In genomic region chr6:169865346-169866139, GRCh38 we compare ENCODE assay signal across 18 cellular contexts.
"Had no signal": no experiment of that assay in that cellular context is flagged by ENCODE, and none has a peak within 500 bp of the region (broad histone marks: within the 10 kb centered on the region; RNA-seq: fewer than 3 reads in every experiment).

No MANE protein-coding gene starts in this region.

- H3K27ac Mint-ChIP-seq: activated CD4-positive, alpha-beta memory T cell treated with anti-CD3 and anti-CD28 coated beads for 36 hours; activated CD4-positive, alpha-beta T cell treated with anti-CD3 and anti-CD28 coated beads for 36 hours; activated naive CD4-positive, alpha-beta T cell treated with anti-CD3 and anti-CD28 coated beads, Interleukin-2, amount 10 ng/mL, durations not matched to agents 7 days and 5 days; activated naive CD8-positive, alpha-beta T cell treated with anti-CD3 and anti-CD28 coated beads, Interleukin-2, amount 50 U/mL, for 24 hours; brain; memory B cell; stimulated activated effector memory CD8-positive, alpha-beta T cell treated with anti-CD3 and anti-CD28 coated beads, Interleukin-12 subunit alpha, Interleukin-12 subunit beta, amount 100 ng/mL, for 72 hours; WTC11 had no signal

- H3K27ac ChIP-seq: gastrocnemius medialis, heart left ventricle, right lobe of liver had no signal

- H3K36me3 Mint-ChIP-seq: activated CD4-positive, alpha-beta memory T cell treated with anti-CD3 and anti-CD28 coated beads for 36 hours; brain; memory B cell; stimulated activated effector memory CD8-positive, alpha-beta T cell treated with anti-CD3 and anti-CD28 coated beads, Interleukin-12 subunit alpha, Interleukin-12 subunit beta, amount 100 ng/mL, for 72 hours; WTC11 had no signal

- H3K9me3 Mint-ChIP-seq: stimulated activated effector memory CD8-positive, alpha-beta T cell treated with anti-CD3 and anti-CD28 coated beads, Interleukin-12 subunit alpha, Interleukin-12 subunit beta, amount 100 ng/mL, for 72 hours had no signal

- DNase-seq: activated CD4-positive, alpha-beta memory T cell treated with anti-CD3 and anti-CD28 coated beads for 36 hours; activated CD4-positive, alpha-beta T cell treated with anti-CD3 and anti-CD28 coated beads for 36 hours; activated effector memory CD4-positive, alpha-beta T cell treated with Interleukin-2 at 50 U/mL for 16 hours; activated naive CD4-positive, alpha-beta T cell treated with anti-CD3 and anti-CD28 coated beads, Interleukin-2, amount 10 ng/mL, durations not matched to agents 7 days and 5 days; activated naive CD8-positive, alpha-beta T cell treated with anti-CD3 and anti-CD28 coated beads, Interleukin-2, amount 50 U/mL, for 24 hours; activated T-cell treated with anti-CD3 and anti-CD28 coated beads, Interleukin-2, amount 50 U/mL, for 48 hours; anterior cingulate cortex; central memory CD4-positive, alpha-beta T cell; gastrocnemius medialis; kidney glomerular epithelial cell; right lobe of liver; stimulated activated CD4-positive, alpha-beta T cell treated with anti-CD3 and anti-CD28 coated beads, Interleukin-4, amount 100 ng/mL, for 24 hours had no signal

- H3K4me3 ChIP-seq: gastrocnemius medialis, heart left ventricle, right lobe of liver, smooth muscle cell had no signal

- H3K36me3 ChIP-seq: gastrocnemius medialis, heart left ventricle, right lobe of liver had no signal

- H3K4me3 Mint-ChIP-seq: activated CD4-positive, alpha-beta memory T cell treated with anti-CD3 and anti-CD28 coated beads for 36 hours; activated CD4-positive, alpha-beta T cell treated with anti-CD3 and anti-CD28 coated beads for 36 hours; activated naive CD4-positive, alpha-beta T cell treated with anti-CD3 and anti-CD28 coated beads, Interleukin-2, amount 10 ng/mL, durations not matched to agents 7 days and 5 days; activated naive CD8-positive, alpha-beta T cell treated with anti-CD3 and anti-CD28 coated beads, Interleukin-2, amount 50 U/mL, for 24 hours; brain; memory B cell; stimulated activated effector memory CD8-positive, alpha-beta T cell treated with anti-CD3 and anti-CD28 coated beads, Interleukin-12 subunit alpha, Interleukin-12 subunit beta, amount 100 ng/mL, for 72 hours; WTC11 had no signal

- H3K9me3 ChIP-seq: gastrocnemius medialis, heart left ventricle, right lobe of liver had no signal

- H3K4me1 ChIP-seq: right lobe of liver had no signal

- H3K4me1 Mint-ChIP-seq: WTC11 had no signal

- H3K27me3 Mint-ChIP-seq: activated CD4-positive, alpha-beta memory T cell treated with anti-CD3 and anti-CD28 coated beads for 36 hours; activated CD4-positive, alpha-beta T cell treated with anti-CD3 and anti-CD28 coated beads for 36 hours; activated naive CD8-positive, alpha-beta T cell treated with anti-CD3 and anti-CD28 coated beads, Interleukin-2, amount 50 U/mL, for 24 hours; brain had no signal

- H3K4me2 ChIP-seq: smooth muscle cell had no signal

- H3K27me3 ChIP-seq: gastrocnemius medialis, heart left ventricle, right lobe of liver had no signal
